Comparison of ENCODE assay signal across 9 cellular contexts in the genomic region with DNA sequence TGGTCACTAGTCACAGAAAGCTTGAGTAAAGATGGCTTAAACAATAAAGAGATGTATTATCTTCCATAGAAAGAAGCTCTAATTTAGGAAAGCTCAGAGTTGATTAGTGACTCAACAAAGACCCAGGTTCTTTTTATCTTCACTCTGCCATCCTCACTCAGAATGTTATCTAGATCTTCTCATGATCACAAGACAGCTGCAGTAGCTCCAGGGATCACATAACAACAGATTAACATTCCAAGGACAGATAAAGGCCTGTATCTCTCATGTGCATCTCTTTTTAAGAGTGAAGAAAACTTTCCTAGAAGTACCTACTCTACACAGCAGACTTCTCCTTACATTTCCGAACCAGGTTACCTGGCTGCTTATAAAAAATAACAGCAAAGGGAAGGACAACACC.
"Had no signal": no experiment of that assay in that cellular context is flagged by ENCODE, and none has a peak within 500 bp of the region (broad histone marks: within the 10 kb centered on the region; RNA-seq: fewer than 3 reads in every experiment).

No MANE protein-coding gene starts in this region.

- H3K9ac ChIP-seq: KMS-11 had no signal

- H3K9me3 Mint-ChIP-seq: GM23338, H9 had no signal

- FAIRE-seq: H1, H54, HTR-8/SVneo had no signal

- H2AFZ ChIP-seq: GM23338 had no signal

- DNase-seq: H9, HCEC 1CT, IMR-90, KBM-7 had no signal

- ATAC-seq: GM23338 had no signal

- H3K4me2 ChIP-seq: GM23338, KMS-11 had no signal

- H3K4me1 Mint-ChIP-seq: GM23338, H9 had no signal

- H3K4me3 ChIP-seq: GM23338 had no signal

- H3K27ac Mint-ChIP-seq: GM23338, H9 had no signal

- H3K4me3 Mint-ChIP-seq: GM23338, H9 had no signal

- H3K27ac ChIP-seq: KMS-11 had no signal
